In genomic region chr10:17200035-17200884, GRCh38 we compare ENCODE assay signal across 8 cellular contexts. TPM values are rescaled to one million over a fixed set of nuclear protein-coding genes. Genes with fewer than 3 reads are reported as not detected.
DNase-seq lines count a peak whose midpoint lies in the region; ATAC-seq and TF ChIP-seq lines count a peak whose summit lies in the region.

No MANE protein-coding gene starts in this region.

- no peaks in the 10 kb centered on the region for H3K36me3 ChIP-seq in skeletal muscle satellite cell (ENCODE audit: insufficient read depth, low read length)

- no peak for DNase-seq in stimulated activated naive CD8-positive, alpha-beta T cell treated with anti-CD3 and anti-CD28 coated beads, Interleukin-15, Interleukin-2, amounts not matched to agents 100 U/mL and 50 U/mL, for 24 hours
- DNase-seq in globus pallidus (ENCODE audit: low spot score) = peak; percentile 30
- DNase-seq in iPS-NIHi7 (ENCODE audit: extremely low spot score) = no peak

- no peaks in the 10 kb centered on the region for H3K27me3 Mint-ChIP-seq in stimulated activated naive CD8-positive, alpha-beta T cell treated with anti-CD3 and anti-CD28 coated beads, Interleukin-15, Interleukin-2, amounts not matched to agents 100 ng/mL and 50 ng/mL, for 24 hours

- H3K36me3 Mint-ChIP-seq in stimulated activated naive CD8-positive, alpha-beta T cell treated with anti-CD3 and anti-CD28 coated beads, Interleukin-15, Interleukin-2, amounts not matched to agents 100 ng/mL and 50 ng/mL, for 24 hours (ENCODE audit: low read depth) = no peaks in the 10 kb centered on the region

- H3K4me1 Mint-ChIP-seq in stimulated activated naive CD8-positive, alpha-beta T cell treated with anti-CD3 and anti-CD28 coated beads, Interleukin-15, Interleukin-2, amounts not matched to agents 100 ng/mL and 50 ng/mL, for 24 hours (ENCODE audit: low read depth) = peaks cover 42% of the 10 kb centered on the region

- no peak for TF ChIP-seq CTCF in VCaP (conservative IDR thresholded peaks at IDR 0.05)

- H3K27ac Mint-ChIP-seq in stimulated activated naive CD8-positive, alpha-beta T cell treated with anti-CD3 and anti-CD28 coated beads, Interleukin-15, Interleukin-2, amounts not matched to agents 100 ng/mL and 50 ng/mL, for 24 hours = peak overlapping the region; percentile 93

- peak overlapping the region; percentile 98 for H3K9ac ChIP-seq in skeletal muscle satellite cell (ENCODE audit: low read depth, low read length)

- no peaks in the 10 kb centered on the region for H3K27me3 ChIP-seq in skeletal muscle satellite cell (ENCODE audit: control insufficient read depth, insufficient read depth, low read length)

- H3K4me1 ChIP-seq in skeletal muscle satellite cell (ENCODE audit: control insufficient read depth, insufficient read depth, low read length) = peaks cover 27% of the 10 kb centered on the region

- H3K4me3 Mint-ChIP-seq in stimulated activated naive CD8-positive, alpha-beta T cell treated with anti-CD3 and anti-CD28 coated beads, Interleukin-15, Interleukin-2, amounts not matched to agents 100 ng/mL and 50 ng/mL, for 24 hours = peak overlapping the region; percentile 91

- peak overlapping the region; percentile 84 for H3K4me3 ChIP-seq in skeletal muscle satellite cell (ENCODE audit: low read length)

- H3K27ac ChIP-seq in VCaP = peak overlapping the region; percentile 92

- no peaks in the 10 kb centered on the region for H3K9me3 Mint-ChIP-seq in stimulated activated naive CD8-positive, alpha-beta T cell treated with anti-CD3 and anti-CD28 coated beads, Interleukin-15, Interleukin-2, amounts not matched to agents 100 ng/mL and 50 ng/mL, for 24 hours

- no peaks in the 10 kb centered on the region for H3K9me3 ChIP-seq in skeletal muscle satellite cell (replicated peaks; ENCODE audit: low read length)

- ATAC-seq in stimulated activated naive CD8-positive, alpha-beta T cell treated with anti-CD3 and anti-CD28 coated beads, Interleukin-15, Interleukin-2, amounts not matched to agents 100 U/mL and 50 U/mL, for 24 hours = no peak
- ATAC-seq in esophagus mucosa (no peak), GM18511 (IDR thresholded peaks at IDR 0.05; ENCODE audit: unreplicated experiment) (no peak)

- H3K4me2 ChIP-seq in skeletal muscle satellite cell (ENCODE audit: low read length) = peak overlapping the region; percentile 97

RNA-seq across cellular contexts. Expression of gene TRDMT1, which starts 1.2 kb away (rescaled TPM):
- total RNA-seq in skeletal muscle satellite cell (2012; rRNA removed) = 4.8 and 5.8 TPM in 2 replicates
- total RNA-seq in esophagus mucosa = 3.2 TPM

RNA-seq across cellular contexts. Expression of gene VIM, which starts 27.8 kb away (rescaled TPM):
- total RNA-seq in skeletal muscle satellite cell (2012; rRNA removed) = 9,208 and 11,075 TPM in 2 replicates
- total RNA-seq in esophagus mucosa = 73.8 TPM
